In genomic region chr14:99729991-99730875, GRCh38 we compare ENCODE assay signal across 8 cellular contexts. TPM values are rescaled to one million over a fixed set of nuclear protein-coding genes. Genes with fewer than 3 reads are reported as not detected.
DNase-seq lines count a peak whose midpoint lies in the region; ATAC-seq and TF ChIP-seq lines count a peak whose summit lies in the region.

No MANE protein-coding gene starts in this region.

- H3K27me3 Mint-ChIP-seq in CD4-positive, CD25-positive, alpha-beta regulatory T cell, result peaks cover 29% of the 10 kb centered on the region

- H3K36me3 Mint-ChIP-seq in CD4-positive, CD25-positive, alpha-beta regulatory T cell, result no peaks in the 10 kb centered on the region

- ATAC-seq in CD4-positive, CD25-positive, alpha-beta regulatory T cell (ENCODE audit: low read depth in 2 of 2), result peak in 1 of 2 donors; percentile 42
- ATAC-seq in GM21526 (IDR thresholded peaks at IDR 0.05; ENCODE audit: low FRiP score, unreplicated experiment), result peak; percentile 49
- peak; percentile 74 to 83 (median 82) for ATAC-seq in right lobe of liver
- ATAC-seq in HG02763 (IDR thresholded peaks at IDR 0.05; ENCODE audit: unreplicated experiment), result no peak

- no peak for TF ChIP-seq POLR2A in right lobe of liver (IDR thresholded peaks at IDR 0.05)

- TF ChIP-seq CTCF in coronary artery (IDR thresholded peaks at IDR 0.05), result peak; percentile 92
- TF ChIP-seq CTCF in right lobe of liver (IDR thresholded peaks at IDR 0.05), result peak; percentile 88 to 96 (median 90)

- no peak overlapping the region for H3K4me3 ChIP-seq in CD4-positive, CD25-positive, alpha-beta regulatory T cell (ENCODE audit: low read depth, low read length)
- H3K4me3 ChIP-seq in coronary artery, result peak overlapping the region; percentile 75
- peak overlapping the region; percentile 34 to 60 (median 47) for H3K4me3 ChIP-seq in right lobe of liver

- peaks cover 10% of the 10 kb centered on the region for H3K4me1 ChIP-seq in CD4-positive, CD25-positive, alpha-beta regulatory T cell (ENCODE audit: control insufficient read depth, insufficient read depth, low read length, poor library complexity, severe bottlenecking)
- peaks cover 0 to 6% (median 0%) of the 10 kb centered on the region in 4 donors for H3K4me1 ChIP-seq in right lobe of liver

- peaks cover 0 to 2% (median 0%) of the 10 kb centered on the region in 4 donors for H3K4me1 Mint-ChIP-seq in CD4-positive, CD25-positive, alpha-beta regulatory T cell

- peaks cover 0 to 2% (median 0%) of the 10 kb centered on the region in 7 donors for H3K9me3 Mint-ChIP-seq in CD4-positive, CD25-positive, alpha-beta regulatory T cell

- WGBS in right lobe of liver (ENCODE audit: insufficient coverage, low coverage, low lambda C conversion rate, missing lambda C conversion rate), result no CpG with 5 or more reads among the region's 75 CpGs

- H3K9me3 ChIP-seq in CD4-positive, CD25-positive, alpha-beta regulatory T cell (ENCODE audit: control insufficient read depth in 2 of 2, low read length in 2 of 2), result no peaks in the 10 kb centered on the region
- H3K9me3 ChIP-seq in right lobe of liver, result no peaks in the 10 kb centered on the region

- DNase-seq in CD4-positive, CD25-positive, alpha-beta regulatory T cell, result peak; percentile 25 to 31 (median 28)
- DNase-seq in NCI-H1105 treated with DMSO at 0.1 percent for 48 hours (lab: John Stamatoyannopoulos, UW) (peak; percentile 40), coronary artery (ENCODE audit: low spot score) (peak; percentile 71), right lobe of liver (peak; percentile 71 to 72 (median 71))
- DNase-seq in activated CD4-positive, alpha-beta T cell treated with anti-CD3 and anti-CD28 coated beads for 48 hours, result peak; percentile 84
- peak; percentile 27 to 57 (median 37) for DNase-seq in stimulated activated CD4-positive, alpha-beta T cell treated with anti-CD3 and anti-CD28 coated beads, TNF-alpha, amount 100 ng/mL, for 4 hours (ENCODE audit: low read depth in 3 of 3)

- no peaks in the 10 kb centered on the region for H3K36me3 ChIP-seq in CD4-positive, CD25-positive, alpha-beta regulatory T cell (ENCODE audit: control insufficient read depth, insufficient read depth, low read length)
- H3K36me3 ChIP-seq in right lobe of liver, result no peaks in the 10 kb centered on the region

- H3K27ac Mint-ChIP-seq in CD4-positive, CD25-positive, alpha-beta regulatory T cell, result no peak overlapping the region

- H3K27ac ChIP-seq in CD4-positive, CD25-positive, alpha-beta regulatory T cell (ENCODE audit: insufficient read depth, low read length, poor library complexity, severe bottlenecking), result no peak overlapping the region
- H3K27ac ChIP-seq in coronary artery (peak overlapping the region; percentile 32 to 37), right lobe of liver (no peak overlapping the region)

- peak overlapping the region in 2 of 4 donors; percentile 15 to 57 for H3K4me3 Mint-ChIP-seq in CD4-positive, CD25-positive, alpha-beta regulatory T cell

- no peaks in the 10 kb centered on the region for H3K27me3 ChIP-seq in CD4-positive, CD25-positive, alpha-beta regulatory T cell (ENCODE audit: control insufficient read depth, insufficient read depth, low read length)
- no peaks in the 10 kb centered on the region for H3K27me3 ChIP-seq in right lobe of liver

- intact Hi-C loops in right lobe of liver (cut with DNase I), result loop anchor here (5.0 kb wide), 1 partner anchor 152 kb away; no protein-coding TSS in a partner anchor

RNA-seq across cellular contexts. Expression of gene CYP46A1, which starts 46.1 kb away (rescaled TPM):
- not detected for total RNA-seq in CD4-positive, CD25-positive, alpha-beta regulatory T cell
- not detected for polyA plus RNA-seq in CD4-positive, CD25-positive, alpha-beta regulatory T cell
- total RNA-seq in right lobe of liver, result 1 to 10 TPM in 1 of 6 experiments, under 1 TPM in 4, not detected in 1; 0.06 to 1.6 (median 0.42) TPM

Comparison
In these comparisons a context has a peak if more than half of its experiments do, and no peak if none do; other contexts are left out.
1. DNase-seq: peak in every context shown above with its lines; median percentile 84 in activated CD4-positive, alpha-beta T cell treated with anti-CD3 and anti-CD28 coated beads for 48 hours; 71 in coronary artery; 71 in right lobe of liver; 40 in NCI-H1105 treated with DMSO at 0.1 percent for 48 hours; 37 in stimulated activated CD4-positive, alpha-beta T cell treated with anti-CD3 and anti-CD28 coated beads, TNF-alpha, amount 100 ng/mL, for 4 hours; 28 in CD4-positive, CD25-positive, alpha-beta regulatory T cell.
2. H3K27ac ChIP-seq: peak in coronary artery (2 of 2); none in CD4-positive, CD25-positive, alpha-beta regulatory T cell (single experiment) and right lobe of liver (0 of 3).